In genomic region chr6:7805088-7805756, GRCh38 we compare ENCODE assay signal across 13 cellular contexts.
"Had no signal": no experiment of that assay in that cellular context is flagged by ENCODE, and none has a peak within 500 bp of the region (broad histone marks: within the 10 kb centered on the region; RNA-seq: fewer than 3 reads in every experiment).

No MANE protein-coding gene starts in this region.

- DNase-seq: activated CD4-positive, alpha-beta T cell treated with anti-CD3 and anti-CD28 coated beads, Interleukin-2, amount 50 U/mL, for 1 hour; activated CD4-positive, CD25-positive, alpha-beta regulatory T cell treated with anti-CD3 and anti-CD28 coated beads, Interleukin-2, amount 50 U/mL, for 72 hours; activated CD8-positive, alpha-beta memory T cell treated with anti-CD3 and anti-CD28 coated beads for 24 hours; activated CD8-positive, alpha-beta memory T cell treated with anti-CD3 and anti-CD28 coated beads, Interleukin-2, amount 50 U/mL, for 48 hours; activated effector memory CD4-positive, alpha-beta T cell treated with anti-CD3 and anti-CD28 coated beads, Interleukin-2, amount 50 U/mL, for 16 hours; erythroblast; glutamatergic neuron; left lung; midbrain; stimulated activated CD4-positive, alpha-beta T cell treated with anti-CD3 and anti-CD28 coated beads, Interleukin-2, amount 100 ng/mL, for 24 hours; stimulated activated naive CD4-positive, alpha-beta T cell treated with Interleukin-2 at 50 U/mL for 16 hours; tibial artery; uterus had no signal

- ATAC-seq: left lung had no signal
